Comparison of ENCODE assay signal across 14 cellular contexts in the genomic region with DNA sequence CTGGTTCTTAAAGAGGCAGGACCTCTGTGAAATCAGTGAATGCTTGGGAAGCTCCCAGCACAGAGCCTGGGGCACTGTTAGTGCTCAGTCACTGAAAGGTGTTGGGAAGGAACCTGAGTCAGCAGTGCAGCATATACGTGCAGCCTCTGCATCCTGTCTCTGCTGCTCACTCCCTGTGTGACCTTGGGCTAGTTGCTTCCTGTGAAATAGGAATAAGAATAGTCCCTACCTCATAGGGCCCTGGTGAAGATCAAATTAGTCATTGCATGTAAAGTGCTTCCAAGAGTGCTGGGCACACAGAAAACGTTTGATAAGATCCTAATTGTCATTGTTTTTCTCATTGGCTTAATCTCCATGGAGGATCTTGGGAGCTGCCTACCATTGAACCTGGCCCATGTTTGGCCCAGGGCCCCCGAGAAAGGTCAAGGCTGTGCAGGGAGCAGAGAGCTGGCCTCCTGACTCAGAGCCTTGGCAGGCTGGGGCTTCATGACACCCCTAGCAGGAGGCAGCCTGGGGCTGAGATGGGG.
DNase-seq lines count a peak whose midpoint lies in the region; ATAC-seq and TF ChIP-seq lines count a peak whose summit lies in the region.
"Had no signal": no experiment of that assay in that cellular context is flagged by ENCODE, and none has a peak within 500 bp of the region (broad histone marks: within the 10 kb centered on the region; RNA-seq: fewer than 3 reads in every experiment).

No MANE protein-coding gene starts in this region.

- TF ChIP-seq CTCF in SK-N-SH (IDR thresholded peaks at IDR 0.05) (no peak), fibroblast of lung (conservative IDR thresholded peaks at IDR 0.05 in 1 of 2, IDR thresholded peaks at IDR 0.05 in 1 of 2; ENCODE audit: low read depth in 1 of 2, low read length in 2 of 2) (no peak), mesothelial cell of epicardium (IDR thresholded peaks at IDR 0.05; ENCODE audit: unreplicated experiment) (no peak)

- no peak for TF ChIP-seq EP300 in SK-N-SH (IDR thresholded peaks at IDR 0.05; ENCODE audit: borderline replicate concordance in 1 of 2, low read depth in 1 of 2, low read length in 1 of 2)

- no peaks in the 10 kb centered on the region for H3K36me3 ChIP-seq in SK-N-SH (replicated peaks in 1 of 2; ENCODE audit: control insufficient read depth in 1 of 2, insufficient read depth in 2 of 2, low read length in 1 of 2)
- H3K36me3 ChIP-seq in fibroblast of lung (ENCODE audit: control insufficient read depth, insufficient read depth, low read length), result no peaks in the 10 kb centered on the region
- H3K36me3 ChIP-seq: HAP-1 had no signal

- ATAC-seq in HG03460 (IDR thresholded peaks at IDR 0.05; ENCODE audit: unreplicated experiment) (no peak), HG02885 (IDR thresholded peaks at IDR 0.05; ENCODE audit: poor library complexity, unreplicated experiment) (no peak)

- peak; percentile 88 for DNase-seq in H4 (ENCODE audit: low spot score)
- DNase-seq in SK-N-SH, result peak; percentile 66
- DNase-seq in fibroblast of lung (ENCODE audit: low read depth in 2 of 2), result peak; percentile 62 to 72
- DNase-seq in mesothelial cell of epicardium (ENCODE audit: low spot score in 2 of 2, unreplicated experiment in 2 of 2), result no peak
- DNase-seq in HuH-7 (ENCODE audit: low spot score), result no peak
- no peak for DNase-seq in NOMO-1 treated with DMSO at 0.1 percent for 48 hours (lab: John Stamatoyannopoulos, UW; ENCODE audit: unreplicated experiment)
- DNase-seq: NCI-H2081 treated with DMSO at 0.1 percent for 48 hours; stimulated activated CD4-positive, alpha-beta T cell treated with anti-CD3 and anti-CD28 coated beads, Interleukin-2, amount 100 ng/mL, for 48 hours; SW 1271 had no signal

- H3K79me2 ChIP-seq in SK-N-SH (ENCODE audit: insufficient read depth), result no peaks in the 10 kb centered on the region
- H3K79me2 ChIP-seq in fibroblast of lung (ENCODE audit: control insufficient read depth, insufficient read depth, low read length), result no peaks in the 10 kb centered on the region

- H2AFZ ChIP-seq in SK-N-SH (ENCODE audit: low read depth) (peak overlapping the region; percentile 71), fibroblast of lung (ENCODE audit: low read length) (no peak overlapping the region)

- H3F3A ChIP-seq in SK-N-SH (replicated peaks; ENCODE audit: insufficient read depth), result no peaks in the 10 kb centered on the region

- TF ChIP-seq RAD21 in SK-N-SH (IDR thresholded peaks at IDR 0.05; ENCODE audit: low read length), result no peak

- 13% methylated on average over 3 of the region's 3 CpGs for WGBS in SK-N-SH (ENCODE audit: low lambda C conversion rate)

- H3K4me3 ChIP-seq in SK-N-SH (ENCODE audit: low read depth in 2 of 2, low read length in 1 of 2) (no peak overlapping the region), fibroblast of lung (replicated peaks in 1 of 4; ENCODE audit: control extremely low read depth in 1 of 4, insufficient read depth in 1 of 4, low read depth in 3 of 4, low read length in 4 of 4) (no peak overlapping the region)
- H3K4me3 ChIP-seq: HAP-1 had no signal

- POLR2A ChIA-PET in SK-N-SH (lab: Yijun Ruan, JAX), result interaction anchor here (0.9 kb wide), 1 partner anchor 30 kb away, joined by 4 read pairs; no protein-coding TSS in a partner anchor

- H3K4me1 Mint-ChIP-seq in mesothelial cell of epicardium, result peaks cover 16% of the 10 kb centered on the region
- H3K4me1 Mint-ChIP-seq: CD8-positive, alpha-beta memory T cell had no signal

- no peak overlapping the region for H3K9ac ChIP-seq in SK-N-SH
- H3K9ac ChIP-seq in fibroblast of lung (ENCODE audit: insufficient read depth, low read length), result no peak overlapping the region

- no peaks in the 10 kb centered on the region for H3K9me3 ChIP-seq in SK-N-SH
- H3K9me3 ChIP-seq in fibroblast of lung (ENCODE audit: control insufficient read depth, insufficient read depth, low read depth, low read length), result no peaks in the 10 kb centered on the region
- H3K9me3 ChIP-seq: HAP-1 had no signal

- H3K4me2 ChIP-seq in SK-N-SH (peak overlapping the region; percentile 57; the same call in 1 of the 2 replicates), fibroblast of lung (ENCODE audit: extremely low read depth, insufficient read depth, low read length) (no peak overlapping the region)

- peaks cover 25% of the 10 kb centered on the region for H3K27me3 Mint-ChIP-seq in mesothelial cell of epicardium (ENCODE audit: low read depth)

- H3K27ac ChIP-seq in SK-N-SH (ENCODE audit: low read depth in 2 of 2, low read length in 1 of 2) (peak overlapping the region; percentile 39 to 51; a peak in 3 of 4 replicates), fibroblast of lung (ENCODE audit: insufficient read depth, low read length) (no peak overlapping the region)

- H3K4me3 Mint-ChIP-seq in mesothelial cell of epicardium, result no peak overlapping the region
- H3K4me3 Mint-ChIP-seq: activated T-helper 1 cell treated with anti-CD3 and anti-CD28 coated beads, Interleukin-12 subunit alpha, Interleukin-12 subunit beta, Interleukin-2, Interleukin-4 antibody, amounts not matched to agents 30 ng/mL and 10 ng/mL and 1 ng/mL, durations not matched to agents 14 hours and 24 hours and 36 hours; CD8-positive, alpha-beta memory T cell had no signal

- peak overlapping the region; percentile 47 for H3K27ac Mint-ChIP-seq in mesothelial cell of epicardium
- H3K27ac Mint-ChIP-seq: activated T-helper 1 cell treated with anti-CD3 and anti-CD28 coated beads, Interleukin-12 subunit alpha, Interleukin-12 subunit beta, Interleukin-2, Interleukin-4 antibody, amounts not matched to agents 30 ng/mL and 10 ng/mL and 1 ng/mL, durations not matched to agents 14 hours and 24 hours and 36 hours had no signal

- H3K4me1 ChIP-seq in SK-N-SH (ENCODE audit: control insufficient read depth in 1 of 2, insufficient read depth in 2 of 2, low read depth in 1 of 2, low read length in 1 of 2) (peaks cover 12 to 39% of the 10 kb centered on the region in 2 experiments; a peak in 3 of 4 replicates), fibroblast of lung (ENCODE audit: control insufficient read depth, extremely low read depth, insufficient read depth, low read length) (peaks cover 22% of the 10 kb centered on the region)
- H3K4me1 ChIP-seq: HAP-1 had no signal

- no peaks in the 10 kb centered on the region for H3K9me2 ChIP-seq in SK-N-SH

- CTCF ChIA-PET in SK-N-SH (lab: Yijun Ruan, JAX), result interaction anchor here (1.0 to 8.9 kb wide), 16 partner anchors 10 to 320 kb away, joined by 3 to 81 read pairs (median 4); no protein-coding TSS in a partner anchor

- H3K9me3 Mint-ChIP-seq in mesothelial cell of epicardium, result no peaks in the 10 kb centered on the region
- H3K9me3 Mint-ChIP-seq: activated T-helper 1 cell treated with anti-CD3 and anti-CD28 coated beads, Interleukin-12 subunit alpha, Interleukin-12 subunit beta, Interleukin-2, Interleukin-4 antibody, amounts not matched to agents 30 ng/mL and 10 ng/mL and 1 ng/mL, durations not matched to agents 14 hours and 24 hours and 36 hours; CD8-positive, alpha-beta memory T cell had no signal

- no peaks in the 10 kb centered on the region for H3K36me3 Mint-ChIP-seq in mesothelial cell of epicardium
- H3K36me3 Mint-ChIP-seq: CD8-positive, alpha-beta memory T cell had no signal

- H4K20me1 ChIP-seq in SK-N-SH (ENCODE audit: insufficient read depth) (no peaks in the 10 kb centered on the region), fibroblast of lung (ENCODE audit: control insufficient read depth, extremely low read depth, insufficient read depth, low read length) (no peaks in the 10 kb centered on the region)

- H3K27me3 ChIP-seq in SK-N-SH (ENCODE audit: insufficient read depth) (no peaks in the 10 kb centered on the region), fibroblast of lung (ENCODE audit: control insufficient read depth, insufficient read depth, low read length) (peaks cover 6% of the 10 kb centered on the region)

TF ChIP-seq in SK-N-SH, 30 proteins besides CTCF, POLR2A, EP300 and RAD21:
- peak; percentile 81 for TF ChIP-seq GATA2 (CRISPR knock-in tag; IDR thresholded peaks at IDR 0.05)
- TF ChIP-seq FOXJ3 (CRISPR knock-in tag; IDR thresholded peaks at IDR 0.05), result peak; percentile 37; the same call in 1 of the 2 replicates
- 0 out of 2 replicates have a peak, but pooled peaks have one; percentile 9 for TF ChIP-seq TCF12 (IDR thresholded peaks at IDR 0.05)
- no peak for TF ChIP-seq NRF1 (IDR thresholded peaks at IDR 0.05; ENCODE audit: low read depth, low read length)

Comparison
In these comparisons a context has a peak if more than half of its experiments do, and no peak if none do; other contexts are left out.
1. DNase-seq: peak in H4 (single experiment), SK-N-SH (single experiment) and fibroblast of lung (2 of 2); none in mesothelial cell of epicardium (0 of 2), HuH-7 (single experiment) and NOMO-1 treated with DMSO at 0.1 percent for 48 hours (single experiment).